9 cellular contexts compared by ENCODE assay signal in the genomic region with DNA sequence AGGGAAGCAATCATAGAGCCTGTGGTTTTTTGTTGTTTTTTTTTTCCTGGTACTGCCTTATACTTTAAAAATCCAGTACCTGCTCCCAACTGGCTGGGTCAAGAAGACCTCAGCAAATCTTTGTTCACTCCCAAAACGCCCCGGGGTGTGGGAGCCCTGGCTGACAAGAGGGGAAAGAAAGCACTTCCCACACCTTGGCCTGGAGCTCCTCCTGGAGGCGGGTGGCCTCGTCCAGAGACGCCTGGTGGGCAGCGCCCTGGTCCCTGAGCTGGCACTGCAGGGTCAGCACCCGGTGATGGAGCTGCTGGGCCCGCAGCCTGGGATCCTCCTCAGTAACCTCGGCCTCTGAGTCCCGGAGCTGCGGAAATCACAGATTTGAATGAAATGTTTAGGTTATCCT. TPM values are rescaled to one million over a fixed set of nuclear protein-coding genes. Genes with fewer than 3 reads are reported as not detected.
DNase-seq lines count a peak whose midpoint lies in the region; ATAC-seq and TF ChIP-seq lines count a peak whose summit lies in the region.
"Had no signal": no experiment of that assay in that cellular context is flagged by ENCODE, and none has a peak within 500 bp of the region (broad histone marks: within the 10 kb centered on the region; RNA-seq: fewer than 3 reads in every experiment).

No MANE protein-coding gene starts in this region.

- H3K23ac ChIP-seq in H9 (ENCODE audit: insufficient read length, low read depth, low read length), result no peak overlapping the region

- H3K18ac ChIP-seq in H9 (ENCODE audit: insufficient read length, low read depth, low read length), result no peak overlapping the region

- TF ChIP-seq CTCF in Calu3 (IDR thresholded peaks at IDR 0.05; ENCODE audit: unreplicated experiment) (no peak), H9 (conservative IDR thresholded peaks at IDR 0.05) (peak; percentile 92), colonic mucosa (IDR thresholded peaks at IDR 0.05) (no peak)

- H3K27me3 Mint-ChIP-seq in Calu3 (ENCODE audit: unreplicated experiment) (no peaks in the 10 kb centered on the region), H9 (ENCODE audit: low read depth) (peaks cover 27% of the 10 kb centered on the region)

- no peak overlapping the region for H2BK5ac ChIP-seq in H9 (ENCODE audit: insufficient read length, low read length)

- no peak overlapping the region for H3K56ac ChIP-seq in H9 (ENCODE audit: insufficient read length, low read depth, low read length)

- H3K4me1 Mint-ChIP-seq in Calu3 (ENCODE audit: low read depth, unreplicated experiment), result no peaks in the 10 kb centered on the region
- H3K4me1 Mint-ChIP-seq in H9, result no peaks in the 10 kb centered on the region

- H3K27ac Mint-ChIP-seq in Calu3 (ENCODE audit: unreplicated experiment) (no peak overlapping the region), H9 (no peak overlapping the region)

- H4K91ac ChIP-seq in H9 (ENCODE audit: insufficient read length, low read depth, low read length), result no peak overlapping the region

- no peak overlapping the region for H3T11ph ChIP-seq in H9 (ENCODE audit: low read length)

- no TSS peak for BruUV-seq in Calu3 (replicated peaks; lab: Mats Ljungman, UMichigan)

- WGBS in H9 (ENCODE audit: extremely low coverage, insufficient read length, low lambda C conversion rate), result no CpG with 5 or more reads among the region's 11 CpGs

- DNase-seq in Calu3 (peak; percentile 13), H9 (peak; percentile 89), RKO (ENCODE audit: low spot score) (peak; percentile 24), left kidney (ENCODE audit: low read depth, low spot score) (peak; percentile 59), colonic mucosa (no peak), left colon (no peak)

- H2BK20ac ChIP-seq in H9 (ENCODE audit: low read depth, low read length, poor library complexity, severe bottlenecking), result no peak overlapping the region

- H3K36me3 ChIP-seq in colonic mucosa, result no peaks in the 10 kb centered on the region

- peaks cover 10% of the 10 kb centered on the region for H3K9me3 Mint-ChIP-seq in Calu3 (ENCODE audit: low read depth, unreplicated experiment)
- H3K9me3 Mint-ChIP-seq in H9, result peaks cover 21 to 22% of the 10 kb centered on the region in 2 experiments

- H3K4me1 ChIP-seq in H9 (ENCODE audit: insufficient read depth, low read length) (no peaks in the 10 kb centered on the region), colonic mucosa (no peaks in the 10 kb centered on the region)

- no peaks in the 10 kb centered on the region for H3K27me3 ChIP-seq in H9 (ENCODE audit: insufficient read depth, low read length)
- no peaks in the 10 kb centered on the region for H3K27me3 ChIP-seq in colonic mucosa

- H3K36me3 Mint-ChIP-seq in Calu3 (ENCODE audit: insufficient read depth, unreplicated experiment) (no peaks in the 10 kb centered on the region), H9 (ENCODE audit: insufficient read depth in 1 of 3, low read depth in 3 of 3) (peaks cover 1 to 16% (median 12%) of the 10 kb centered on the region in 3 experiments; a peak in 6 of 7 replicates)

- H3K14ac ChIP-seq in H9 (ENCODE audit: insufficient read depth, low read length), result no peak overlapping the region

- no peaks in the 10 kb centered on the region for H3K23me2 ChIP-seq in H9 (ENCODE audit: insufficient read length, low read depth, low read length, poor library complexity, severe bottlenecking)

- CTCF ChIA-PET in Calu3 (lab: Charles Lee), result no interaction called here

- H2BK120ac ChIP-seq in H9 (ENCODE audit: low read depth, low read length, poor library complexity, severe bottlenecking), result no peak overlapping the region

- no peak overlapping the region for H2AFZ ChIP-seq in H9 (ENCODE audit: low read length)
- H2AFZ ChIP-seq: PC-9 had no signal

- H3K9ac ChIP-seq in H9 (ENCODE audit: extremely low read depth, insufficient read length, low read length) (no peak overlapping the region), colonic mucosa (ENCODE audit: low read depth in 2 of 2, low read length in 2 of 2) (no peak overlapping the region)

- no peaks in the 10 kb centered on the region for H3K79me2 ChIP-seq in H9 (ENCODE audit: insufficient read depth, low read length)

- no peak overlapping the region for H3K4me3 ChIP-seq in colonic mucosa
- H3K4me3 ChIP-seq: PC-9 had no signal

- ATAC-seq in HG03159 (IDR thresholded peaks at IDR 0.05; ENCODE audit: unreplicated experiment), result no peak
- no peak for ATAC-seq in left colon
- ATAC-seq in HG03108 (IDR thresholded peaks at IDR 0.05; ENCODE audit: unreplicated experiment), result no peak

- intact Hi-C loops in Calu3 (cut with micrococcal nuclease; ENCODE audit: unreplicated experiment), result no loop called here
- intact Hi-C loops in colonic mucosa (cut with DNase I), result no loop called here
- intact Hi-C loops in left colon (cut with DNase I, micrococcal nuclease), result no loop called here

- H3K4me2 ChIP-seq in H9 (ENCODE audit: insufficient read depth, insufficient read length, low read length), result no peak overlapping the region
- H3K4me2 ChIP-seq: PC-9 had no signal

- H4K20me1 ChIP-seq in H9 (ENCODE audit: control insufficient read depth, insufficient read depth, insufficient read length), result no peaks in the 10 kb centered on the region

- no peak overlapping the region for H3K27ac ChIP-seq in H9 (ENCODE audit: insufficient read length, low read depth, low read length)
- no peak overlapping the region for H3K27ac ChIP-seq in colonic mucosa
- H3K27ac ChIP-seq: PC-9 had no signal

- H2BK12ac ChIP-seq in H9 (ENCODE audit: insufficient read length, low read depth, low read length), result no peak overlapping the region

- H3K9me3 ChIP-seq in H9 (ENCODE audit: control insufficient read depth, low read depth, low read length) (peaks cover 7% of the 10 kb centered on the region), colonic mucosa (no peaks in the 10 kb centered on the region)

- no peak overlapping the region for H2AK5ac ChIP-seq in H9 (ENCODE audit: insufficient read length, low read length)

- H4K8ac ChIP-seq in H9 (replicated peaks; ENCODE audit: insufficient read length, low read depth, low read length), result no peak overlapping the region

- no peak overlapping the region for H3K4ac ChIP-seq in H9 (ENCODE audit: low read depth, low read length)

- no peaks in the 10 kb centered on the region for H3K79me1 ChIP-seq in H9 (ENCODE audit: insufficient read depth, low read depth, low read length, poor library complexity, severe bottlenecking)

- no peak overlapping the region for H2BK15ac ChIP-seq in H9 (ENCODE audit: low read depth, low read length)

- H3K4me3 Mint-ChIP-seq in Calu3 (ENCODE audit: low read depth, unreplicated experiment), result no peak overlapping the region
- H3K4me3 Mint-ChIP-seq in H9, result no peak overlapping the region

- H4K5ac ChIP-seq in H9 (ENCODE audit: insufficient read length, low read depth, low read length), result no peak overlapping the region

RNA-seq across cellular contexts. Expression of a gene that starts 38.2 kb away (rescaled TPM):
- total RNA-seq in Calu3 (2022) (not detected in 2 replicates), H9 (2021) (0.17 and 0.18 TPM in 2 replicates), colonic mucosa (under 1 TPM in 1 of 2 donors, not detected in 1; 0.13 TPM), left colon (under 1 TPM in 1 of 2 donors, not detected in 1; 0.09 TPM)
- total RNA-seq: PC-9 had no signal

Comparison
In these comparisons a context has a peak if more than half of its experiments do, and no peak if none do; other contexts are left out.
1. DNase-seq: peak in Calu3 (single experiment), H9 (single experiment), RKO (single experiment) and left kidney (single experiment); none in colonic mucosa (single experiment) and left colon (0 of 2).